Comparison of ENCODE assay signal across 1 cellular context in genomic region chr1:207751790-207752455, GRCh38.
TF ChIP-seq lines count a peak whose summit lies in the region.

CD46 (plus strand) TSS chr1:207752054; CDS start chr1:207752213, 159 bp downstream.

TF ChIP-seq in HCT116, 20 proteins besides CTCF, POLR2A, EP300 and RAD21 (continued from another document):
- TF ChIP-seq REST (IDR thresholded peaks at IDR 0.05; ENCODE audit: low read depth) (no peak), ZFX (IDR thresholded peaks at IDR 0.05) (peak; percentile 73), ZNF274 (IDR thresholded peaks at IDR 0.05; ENCODE audit: low read depth, low read length) (no peak), EGR1 (IDR thresholded peaks at IDR 0.05; ENCODE audit: low read depth) (no peak; the same call in none of the 2 replicates), CBX3 (IDR thresholded peaks at IDR 0.05; ENCODE audit: low read depth) (no peak), CEBPB (IDR thresholded peaks at IDR 0.05; ENCODE audit: low read depth) (no peak), SP1 (IDR thresholded peaks at IDR 0.05; ENCODE audit: low read depth) (peak; percentile 85), POLR2AphosphoS5 (IDR thresholded peaks at IDR 0.05; ENCODE audit: low read depth, low read length) (peak; percentile 91)
TF ChIP-seq in HCT116: peak in this region for 8.
